14 cellular contexts compared by ENCODE assay signal in the genomic region with DNA sequence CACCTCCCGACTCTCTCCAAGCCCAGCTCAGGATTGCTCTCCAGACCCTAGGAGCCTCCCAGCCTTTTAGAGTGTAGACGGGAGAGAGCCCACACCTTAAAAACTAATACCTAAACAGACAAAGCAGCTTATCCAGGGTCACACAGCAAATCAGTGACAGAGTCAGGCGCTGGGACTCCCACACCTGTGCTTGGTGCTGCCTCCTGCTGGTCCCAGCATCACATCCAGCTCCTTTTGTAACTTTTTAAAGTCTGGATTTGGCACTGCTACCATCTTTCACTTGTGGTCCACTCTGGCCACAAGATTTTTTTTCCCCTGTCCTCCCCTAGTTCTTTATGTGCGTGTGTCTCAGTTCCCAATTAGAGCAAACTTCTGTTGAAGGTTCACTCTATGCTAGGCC. TPM values are rescaled to one million over a fixed set of nuclear protein-coding genes. Genes with fewer than 3 reads are reported as not detected.
A peak's percentile ranks its signal among the peaks of the same experiment; 100 is the strongest.
DNase-seq lines count a peak whose midpoint lies in the region; TF ChIP-seq lines count a peak whose summit lies in the region.
"Had no signal": no experiment of that assay in that cellular context is flagged by ENCODE, and none has a peak within 500 bp of the region (broad histone marks: within the 10 kb centered on the region; RNA-seq: fewer than 3 reads in every experiment).

No MANE protein-coding gene starts in this region.

- no peak overlapping the region for H2AFZ ChIP-seq in PC-9

- peaks cover 53% of the 10 kb centered on the region for H3K36me3 ChIP-seq in PC-9 (ENCODE audit: low read depth)
- H3K36me3 ChIP-seq in transverse colon, result no peaks in the 10 kb centered on the region
- H3K36me3 ChIP-seq: prostate gland, SJSA1 had no signal

- DNase-seq in PC-9 (no peak), fibroblast of mammary gland (ENCODE audit: low read depth) (no peak), transverse colon (no peak), kidney glomerular epithelial cell (lab: John Stamatoyannopoulos, UW) (no peak), GM13976 (ENCODE audit: low spot score) (no peak), middle frontal gyrus (ENCODE audit: extremely low spot score, low spot score) (no peak)
- DNase-seq: amniotic stem cell; EL; NCI-H1105 treated with DMSO at 0.1 percent for 48 hours; stimulated activated CD4-positive, alpha-beta T cell treated with anti-CD3 and anti-CD28 coated beads, Interleukin-2, amount 100 ng/mL, for 24 hours had no signal

- TF ChIP-seq POLR2A in transverse colon (IDR thresholded peaks at IDR 0.05), result no peak

- POLR2A ChIA-PET in PC-9 (lab: Charles Lee; ENCODE audit: unreplicated experiment), result no interaction called here

- TF ChIP-seq CTCF in 22Rv1 (IDR thresholded peaks at IDR 0.05) (peak; percentile 29), GM12873 (IDR thresholded peaks at IDR 0.05; ENCODE audit: insufficient read depth, low read depth, low read length, missing control alignments) (peak; percentile 43), PC-9 (conservative IDR thresholded peaks at IDR 0.05) (peak; percentile 44), fibroblast of mammary gland (conservative IDR thresholded peaks at IDR 0.05; ENCODE audit: control insufficient read depth, insufficient read depth, low read depth, low read length) (peak; percentile 17), transverse colon (IDR thresholded peaks at IDR 0.05) (no peak), GM13976 (IDR thresholded peaks at IDR 0.05; ENCODE audit: borderline replicate concordance, control extremely low read depth, extremely low read depth, insufficient read depth, missing control alignments) (no peak)

- BruUV-seq in PC-9 (replicated peaks; lab: Mats Ljungman, UMichigan), result no TSS peak

- no peaks in the 10 kb centered on the region for H3K9me3 ChIP-seq in PC-9 (ENCODE audit: insufficient read depth, low read depth)
- no peaks in the 10 kb centered on the region for H3K9me3 ChIP-seq in transverse colon
- H3K9me3 ChIP-seq: prostate gland, SJSA1 had no signal

- intact Hi-C loops in PC-9 (cut with micrococcal nuclease; ENCODE audit: unreplicated experiment), result loop anchor here (5.0 kb wide), 1 partner anchor 159 kb away; no protein-coding TSS in a partner anchor
- intact Hi-C loops in transverse colon (cut with DNase I; ENCODE audit: low total_unique reads), result no loop called here

- peak overlapping the region; percentile 95 for H3K4me2 ChIP-seq in PC-9

- 68 to 79% methylated on average over 3 to 4 of the region's 4 CpGs for whole genome bisulfite sequencing in transverse colon (ENCODE audit: low coverage in 1 of 2), 2 donors

- peaks cover 55% of the 10 kb centered on the region for H3F3A ChIP-seq in PC-9 (ENCODE audit: insufficient read depth, low read depth)

- H3K27ac ChIP-seq in 22Rv1 (no peak overlapping the region), PC-9 (peak overlapping the region; percentile 31), transverse colon (no peak overlapping the region)
- H3K27ac ChIP-seq: prostate gland, SJSA1 had no signal

- in situ Hi-C loops in transverse colon (cut with MboI; ENCODE audit: low pct_ligation_motif_present in 1 of 4, low pct_unique_long_range_greater_than_20kb in 1 of 4, low sequenced_read_pairs in 3 of 4), result no loop called here
- in situ Hi-C loops in GM13976 (cut with MboI; ENCODE audit: low sequenced_read_pairs, unreplicated experiment), result no loop called here

- CTCF ChIA-PET in PC-9 (lab: Charles Lee), result no interaction called here

- H3K4me1 ChIP-seq in PC-9 (replicated peaks; ENCODE audit: insufficient read depth) (peaks cover 56% of the 10 kb centered on the region), transverse colon (peaks cover 0 to 3% (median 1%) of the 10 kb centered on the region in 4 donors)
- H3K4me1 ChIP-seq: prostate gland had no signal

- H3K79me2 ChIP-seq in PC-9 (ENCODE audit: low read depth), result peaks cover 93% of the 10 kb centered on the region

- peaks cover 44% of the 10 kb centered on the region for H4K20me1 ChIP-seq in PC-9 (ENCODE audit: insufficient read depth)

- no peak for TF ChIP-seq EP300 in transverse colon (IDR thresholded peaks at IDR 0.05; ENCODE audit: low read depth)

- H3K27me3 ChIP-seq in PC-9 (ENCODE audit: insufficient read depth, low read depth) (no peaks in the 10 kb centered on the region), transverse colon (peaks cover 34% of the 10 kb centered on the region)

- H3K9me2 ChIP-seq in PC-9 (ENCODE audit: insufficient read depth), result no peaks in the 10 kb centered on the region

- H3K4me3 ChIP-seq in PC-9 (no peak overlapping the region), fibroblast of mammary gland (ENCODE audit: control insufficient read depth, low read depth, low read length) (no peak overlapping the region), transverse colon (no peak overlapping the region)
- H3K4me3 ChIP-seq: prostate gland, SJSA1 had no signal

RNA-seq across cellular contexts. Expression of gene ANO1, which starts 4.7 kb away (rescaled TPM):
- 107 and 114 TPM in 2 replicates for total RNA-seq in PC-9 (2021)
- total RNA-seq in transverse colon, result 10 to 100 TPM in 2 of 4 donors, 1 to 10 TPM in 2; 7.9 to 20.9 (median 11.3) TPM

Comparison
In these comparisons a context has a peak if more than half of its experiments do, and no peak if none do; other contexts are left out.
1. CTCF ChIP-seq: peak in 22Rv1 (single experiment), GM12873 (single experiment), PC-9 (single experiment) and fibroblast of mammary gland (single experiment); none in transverse colon (0 of 5) and GM13976 (single experiment).